ENCODE assay signal across 7 cellular contexts in genomic region chr5:114210662-114211061, GRCh38.
"Had no signal": no experiment of that assay in that cellular context is flagged by ENCODE, and none has a peak within 500 bp of the region (broad histone marks: within the 10 kb centered on the region; RNA-seq: fewer than 3 reads in every experiment).

No MANE protein-coding gene starts in this region.

- DNase-seq: IMR-90, KBM-7, KG1 had no signal

- H3K27ac ChIP-seq: HL-60, KMS-11 had no signal

- H3K4me3 ChIP-seq: K562 had no signal

- ATAC-seq: HepG2, K562 had no signal
